ENCODE assay signal across 2 cellular contexts in genomic region chr1:235325139-235325538, GRCh38.
TF ChIP-seq lines count a peak whose summit lies in the region.

No MANE protein-coding gene starts in this region.

TF ChIP-seq in SK-N-SH, 30 proteins besides CTCF, POLR2A, EP300 and RAD21 (continued from another document):
- TF ChIP-seq USF2 (IDR thresholded peaks at IDR 0.05; ENCODE audit: borderline replicate concordance, low read depth, low read length) (no peak), PBX3 (IDR thresholded peaks at IDR 0.05) (no peak), RXRA (IDR thresholded peaks at IDR 0.05; ENCODE audit: borderline replicate concordance, low read depth) (no peak), NRF1 (IDR thresholded peaks at IDR 0.05; ENCODE audit: low read depth, low read length) (no peak), FOXJ3 (CRISPR knock-in tag; IDR thresholded peaks at IDR 0.05) (no peak), IRF3 (IDR thresholded peaks at IDR 0.05; ENCODE audit: low read depth, low read length) (no peak)

TF ChIP-seq in SK-N-SH treated with all-trans-retinoic acid at 6 μM for 48 hours, 23 proteins besides CTCF, POLR2A, EP300 and RAD21 (continued from another document):
- TF ChIP-seq TSHZ2 (CRISPR knock-in tag; IDR thresholded peaks at IDR 0.05) (no peak), CSRNP3 (CRISPR knock-in tag; IDR thresholded peaks at IDR 0.05) (no peak), ZFP3 (CRISPR knock-in tag; IDR thresholded peaks at IDR 0.05) (no peak), ZNF70 (CRISPR knock-in tag; IDR thresholded peaks at IDR 0.05) (no peak), PATZ1 (CRISPR knock-in tag; IDR thresholded peaks at IDR 0.05; ENCODE audit: borderline replicate concordance) (no peak), TOX (CRISPR knock-in tag; IDR thresholded peaks at IDR 0.05; ENCODE audit: borderline replicate concordance) (no peak), RARB (CRISPR knock-in tag; IDR thresholded peaks at IDR 0.05) (no peak)
